In genomic region chr4:8762356-8762755, GRCh38 we compare ENCODE assay signal across 13 cellular contexts.
"Had no signal": no experiment of that assay in that cellular context is flagged by ENCODE, and none has a peak within 500 bp of the region (broad histone marks: within the 10 kb centered on the region; RNA-seq: fewer than 3 reads in every experiment).

No MANE protein-coding gene starts in this region.

- H3K4me1 ChIP-seq: SJSA1 had no signal

- ATAC-seq: activated CD8-positive, alpha-beta T cell treated with anti-CD3 and anti-CD28 coated beads for 36 hours had no signal

- H3K27me3 ChIP-seq: hepatocyte, SJSA1 had no signal

- H3K9me3 ChIP-seq: neutrophil, SJSA1 had no signal

- H3K4me1 Mint-ChIP-seq: activated B cell treated with CpG ODN at 0.5 μM for 24 hours; stimulated activated naive CD8-positive, alpha-beta T cell treated with anti-CD3 and anti-CD28 coated beads, Interleukin-15, amount 100 ng/mL, for 72 hours had no signal

- H3K9me3 Mint-ChIP-seq: activated B cell treated with CpG ODN at 0.5 μM for 24 hours; activated CD8-positive, alpha-beta T cell treated with anti-CD3 and anti-CD28 coated beads for 36 hours; stimulated activated naive CD8-positive, alpha-beta T cell treated with anti-CD3 and anti-CD28 coated beads, Interleukin-15, amount 100 ng/mL, for 72 hours had no signal

- H3K27me3 Mint-ChIP-seq: activated CD8-positive, alpha-beta T cell treated with anti-CD3 and anti-CD28 coated beads for 36 hours; stimulated activated naive CD8-positive, alpha-beta T cell treated with anti-CD3 and anti-CD28 coated beads, Interleukin-15, amount 100 ng/mL, for 72 hours had no signal

- H3K4me3 ChIP-seq: hepatocyte, lung, SJSA1, smooth muscle cell had no signal

- H3K4me3 Mint-ChIP-seq: activated B cell treated with CpG ODN at 0.5 μM for 24 hours; activated CD8-positive, alpha-beta T cell treated with anti-CD3 and anti-CD28 coated beads for 36 hours; stimulated activated naive CD8-positive, alpha-beta T cell treated with anti-CD3 and anti-CD28 coated beads, Interleukin-15, amount 100 ng/mL, for 72 hours had no signal

- H3K27ac Mint-ChIP-seq: activated B cell treated with CpG ODN at 0.5 μM for 24 hours; activated CD8-positive, alpha-beta T cell treated with anti-CD3 and anti-CD28 coated beads for 36 hours; stimulated activated naive CD8-positive, alpha-beta T cell treated with anti-CD3 and anti-CD28 coated beads, Interleukin-15, amount 100 ng/mL, for 72 hours had no signal

- H3K27ac ChIP-seq: hepatocyte, neutrophil, SJSA1 had no signal

- DNase-seq: activated B cell treated with CpG ODN at 0.5 μM for 24 hours; activated CD4-positive, alpha-beta T cell treated with anti-CD3 and anti-CD28 coated beads for 48 hours; activated CD8-positive, alpha-beta memory T cell treated with anti-CD3 and anti-CD28 coated beads, Interleukin-2, amount 50 U/mL, for 4 hours; activated CD8-positive, alpha-beta T cell treated with anti-CD3 and anti-CD28 coated beads for 36 hours; activated gamma-delta T cell treated with Interleukin-2 at 50 U/mL for 16 hours; activated T-cell treated with anti-CD3 and anti-CD28 coated beads, Interleukin-2, amount 50 U/mL, for 48 hours; midbrain; stimulated activated naive CD8-positive, alpha-beta T cell treated with anti-CD3 and anti-CD28 coated beads, Interleukin-15, amount 100 ng/mL, for 72 hours had no signal

- H3K36me3 ChIP-seq: neutrophil, SJSA1 had no signal
